In the genomic region with DNA sequence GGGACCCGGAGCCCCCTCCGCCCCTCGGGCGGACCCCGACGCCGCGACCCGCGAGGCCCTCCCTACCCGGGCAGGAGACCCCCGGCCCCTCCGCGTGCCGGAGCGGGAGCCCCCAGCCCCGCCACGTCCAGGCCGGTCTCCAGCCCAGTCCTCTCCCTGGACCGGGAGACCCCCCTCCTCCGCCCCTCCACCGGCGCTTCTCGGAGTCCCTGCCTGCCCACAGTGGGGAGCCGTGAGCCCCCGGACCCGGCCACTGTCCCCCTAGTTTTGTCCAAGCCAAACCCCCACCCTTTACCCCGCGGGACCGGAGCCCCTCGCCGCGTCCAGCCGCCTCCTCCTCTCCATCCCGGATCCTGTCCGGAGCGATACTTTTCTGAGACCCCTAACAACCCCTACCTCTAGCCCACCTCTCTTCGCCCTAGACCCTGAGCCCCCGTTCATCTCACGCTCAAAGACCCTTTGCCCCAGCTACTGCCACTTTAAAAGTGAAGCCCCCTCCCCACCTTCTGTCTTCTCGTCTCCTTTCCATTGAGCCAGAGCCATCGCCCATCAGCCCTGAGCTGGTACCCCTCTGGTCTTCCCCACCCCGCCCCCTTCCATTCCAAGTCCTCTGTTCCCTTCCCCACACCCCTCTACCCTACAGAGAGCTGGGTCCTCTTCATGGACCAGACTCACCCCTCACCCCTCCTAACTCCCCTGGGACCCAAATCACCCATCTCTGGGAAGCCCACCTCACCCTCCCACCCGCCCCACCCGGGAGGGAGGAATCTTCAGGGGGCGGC, we compare ENCODE assay signal across 15 cellular contexts. TPM values are rescaled to one million over a fixed set of nuclear protein-coding genes. Genes with fewer than 3 reads are reported as not detected.
DNase-seq lines count a peak whose midpoint lies in the region; ATAC-seq and TF ChIP-seq lines count a peak whose summit lies in the region.
"Had no signal": no experiment of that assay in that cellular context is flagged by ENCODE, and none has a peak within 500 bp of the region (broad histone marks: within the 10 kb centered on the region; RNA-seq: fewer than 3 reads in every experiment).

No MANE protein-coding gene starts in this region.

- H4K20me1 ChIP-seq in hepatocyte (ENCODE audit: insufficient read depth, poor library complexity, severe bottlenecking) = no peaks in the 10 kb centered on the region

- POLR2A ChIA-PET in GM10248 (lab: Yijun Ruan, JAX) (no interaction called here), HEK293T (lab: Yijun Ruan, JAX) (interaction anchor here (0.6 kb wide), 1 partner anchor 290 kb away, joined by 3 read pairs; no protein-coding TSS in a partner anchor), RWPE1 (lab: Yijun Ruan, JAX; ENCODE audit: low non-redundant PET) (no interaction called here)

- no peak for DNase-seq in Calu3
- DNase-seq in RWPE2 (ENCODE audit: low spot score) = no peak
- DNase-seq in hepatocyte (ENCODE audit: low spot score) = no peak
- no peak for DNase-seq in germinal center (ENCODE audit: low spot score)
- DNase-seq in GM10248 (ENCODE audit: extremely low spot score) = no peak
- no peak for DNase-seq in HEK293T (ENCODE audit: extremely low spot score)
- no peak for DNase-seq in RWPE1 (ENCODE audit: low spot score)
- DNase-seq: MG63; stimulated activated CD4-positive, alpha-beta T cell treated with anti-CD3 and anti-CD28 coated beads, Interleukin-4, amount 100 ng/mL, for 1 hour; stimulated activated naive CD4-positive, alpha-beta T cell had no signal

- no peaks in the 10 kb centered on the region for H3K4me1 Mint-ChIP-seq in Calu3 (ENCODE audit: low read depth, unreplicated experiment)

- H3K4me2 ChIP-seq in hepatocyte = peak overlapping the region; percentile 67

- CTCF ChIA-PET in Calu3 (lab: Charles Lee) (interaction anchor here (0.7 kb wide), 1 partner anchor 111 kb away, joined by 3 read pairs; no protein-coding TSS in a partner anchor), GM10248 (lab: Yijun Ruan, JAX) (interaction anchor here (1.1 to 1.8 kb wide), 3 partner anchors 8 to 97 kb away, joined by 3 to 5 read pairs (median 4); a partner anchor contains a TSS), HEK293T (lab: Yijun Ruan, JAX) (no interaction called here), RWPE1 (lab: Yijun Ruan, JAX) (interaction anchor here (0.9 to 2.0 kb wide), 3 partner anchors 13 to 97 kb away, joined by 3 to 9 read pairs (median 4); no protein-coding TSS in a partner anchor)

- intact Hi-C loops in Calu3 (cut with micrococcal nuclease; ENCODE audit: unreplicated experiment) = no loop called here

- H3K9me3 Mint-ChIP-seq in Calu3 (ENCODE audit: low read depth, unreplicated experiment) = no peaks in the 10 kb centered on the region

- 23% methylated on average over 6 of the region's 46 CpGs for WGBS in hepatocyte (ENCODE audit: low lambda C conversion rate, missing lambda C conversion rate)

- H3K36me3 Mint-ChIP-seq in Calu3 (ENCODE audit: insufficient read depth, unreplicated experiment) = peaks cover 26% of the 10 kb centered on the region

- no peaks in the 10 kb centered on the region for H3K9me3 ChIP-seq in RWPE2 (ENCODE audit: severe bottlenecking)
- no peaks in the 10 kb centered on the region for H3K9me3 ChIP-seq in hepatocyte (ENCODE audit: low read depth)
- no peaks in the 10 kb centered on the region for H3K9me3 ChIP-seq in neuron (ENCODE audit: low read length)
- H3K9me3 ChIP-seq: ascending aorta, gastroesophageal sphincter, MG63 had no signal

- H3K36me3 ChIP-seq in RWPE2 (ENCODE audit: low read depth) = no peaks in the 10 kb centered on the region
- no peaks in the 10 kb centered on the region for H3K36me3 ChIP-seq in hepatocyte (replicated peaks; ENCODE audit: insufficient read depth, low read depth)
- no peaks in the 10 kb centered on the region for H3K36me3 ChIP-seq in neuron (ENCODE audit: insufficient read depth, low read length)
- H3K36me3 ChIP-seq: MG63 had no signal

- no TSS peak for BruUV-seq in Calu3 (replicated peaks; lab: Mats Ljungman, UMichigan)

- no peaks in the 10 kb centered on the region for H3K9me2 ChIP-seq in hepatocyte (replicated peaks; ENCODE audit: insufficient read depth)

- peaks cover 62% of the 10 kb centered on the region for H3K27me3 Mint-ChIP-seq in Calu3 (ENCODE audit: unreplicated experiment)

- H2AFZ ChIP-seq in hepatocyte (no peak overlapping the region), neuron (ENCODE audit: low read depth, low read length) (no peak overlapping the region)

- H3K27me3 ChIP-seq in RWPE2 (ENCODE audit: insufficient read depth, poor library complexity, severe bottlenecking) (peaks cover 5% of the 10 kb centered on the region), hepatocyte (peaks cover 10% of the 10 kb centered on the region), neuron (ENCODE audit: insufficient read depth, low read length) (no peaks in the 10 kb centered on the region)
- H3K27me3 ChIP-seq: MG63 had no signal

- TF ChIP-seq CTCF in Calu3 (IDR thresholded peaks at IDR 0.05; ENCODE audit: unreplicated experiment) (no peak), RWPE2 (IDR thresholded peaks at IDR 0.05; ENCODE audit: poor library complexity, severe bottlenecking) (no peak), hepatocyte (IDR thresholded peaks at IDR 0.05; ENCODE audit: poor library complexity) (no peak), GM10248 (IDR thresholded peaks at IDR 0.05; ENCODE audit: control extremely low read depth, extremely low read depth, low read depth, missing control alignments) (no peak), RWPE1 (conservative IDR thresholded peaks at IDR 0.05; ENCODE audit: low read depth) (no peak)

- peak overlapping the region; percentile 43 for H3K4me3 Mint-ChIP-seq in Calu3 (ENCODE audit: low read depth, unreplicated experiment)

- no peak overlapping the region for H3K27ac Mint-ChIP-seq in Calu3 (ENCODE audit: unreplicated experiment)

- H3K27ac ChIP-seq in RWPE2 (ENCODE audit: poor library complexity, severe bottlenecking) (no peak overlapping the region), hepatocyte (no peak overlapping the region), RWPE1 (no peak overlapping the region)
- H3K27ac ChIP-seq: ascending aorta, gastroesophageal sphincter had no signal

- no peaks in the 10 kb centered on the region for H3K79me2 ChIP-seq in hepatocyte

- no peak for ATAC-seq in RWPE2 (ENCODE audit: low read depth)

- peak overlapping the region; percentile 24 for H3K4me3 ChIP-seq in RWPE2 (ENCODE audit: severe bottlenecking)
- H3K4me3 ChIP-seq in hepatocyte = no peak overlapping the region
- peak overlapping the region; percentile 46 for H3K4me3 ChIP-seq in neuron (ENCODE audit: low read length)
- H3K4me3 ChIP-seq: MG63 had no signal

- H3K4me1 ChIP-seq in RWPE2 (ENCODE audit: insufficient read depth, poor library complexity, severe bottlenecking) (no peaks in the 10 kb centered on the region), hepatocyte (ENCODE audit: insufficient read depth) (no peaks in the 10 kb centered on the region), neuron (ENCODE audit: insufficient read depth, low read length) (peaks cover 8% of the 10 kb centered on the region)

TF ChIP-seq in HEK293T, 16 proteins besides CTCF, POLR2A, EP300 and RAD21:
- TF ChIP-seq ELF4 (IDR thresholded peaks at IDR 0.05) = no peak
- TF ChIP-seq SUZ12 (IDR thresholded peaks at IDR 0.05) = no peak
- no peak for TF ChIP-seq FOXM1 (IDR thresholded peaks at IDR 0.05; ENCODE audit: borderline replicate concordance)

RNA-seq across cellular contexts. Expression of a gene that starts 1.0 kb away (rescaled TPM):
- total RNA-seq in Calu3 (2022) = 0.28 and 1.2 TPM in 2 replicates
- not detected in 2 replicates for total RNA-seq in hepatocyte
- 0.45 and 1.1 TPM in 2 replicates for polyA plus RNA-seq in hepatocyte
- total RNA-seq: ascending aorta, lower leg skin, OCI-LY7 had no signal

RNA-seq across cellular contexts. Expression of a gene that starts 16.0 kb away (rescaled TPM):
- total RNA-seq in Calu3 (2022) = 13.9 and 15.6 TPM in 2 replicates
- total RNA-seq in hepatocyte = 1.9 and 3.3 TPM in 2 replicates
- polyA plus RNA-seq in hepatocyte = 6.0 and 10.0 TPM in 2 replicates
